Comparison of ENCODE assay signal across 2 cellular contexts in the genomic region with DNA sequence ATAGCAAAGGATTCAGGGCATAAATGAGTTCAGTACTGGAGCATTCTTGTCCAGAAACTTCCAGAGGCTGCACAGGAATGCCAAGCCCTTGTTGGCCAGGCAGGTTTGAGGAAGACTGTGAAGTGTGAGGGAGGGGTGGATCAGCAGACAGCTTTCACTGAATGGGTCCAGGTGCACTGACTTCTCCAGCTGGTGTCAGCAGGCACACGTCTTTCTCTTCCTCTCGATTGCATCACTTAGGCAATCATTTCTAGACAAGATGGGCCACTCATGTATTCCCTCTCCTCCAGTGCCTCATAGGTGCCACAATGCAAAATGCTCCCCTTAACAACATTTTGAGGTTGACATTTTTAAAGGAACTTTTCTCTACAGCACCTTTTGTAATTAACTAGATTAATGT.
TF ChIP-seq lines count a peak whose summit lies in the region.

No MANE protein-coding gene starts in this region.

TF ChIP-seq in HEK293, 187 proteins besides CTCF, POLR2A, EP300 and RAD21 (continued from another document):
- TF ChIP-seq ZNF513 (tag by site-specific recombination; IDR thresholded peaks at IDR 0.05): 0 out of 2 replicates have a peak, but pooled peaks have one; percentile 33
TF ChIP-seq in HEK293: peak in this region for 2.

TF ChIP-seq in SK-N-SH treated with all-trans-retinoic acid at 6 μM for 48 hours, 23 proteins besides CTCF, POLR2A, EP300 and RAD21 (continued from another document):
- TF ChIP-seq, protein P1, sequence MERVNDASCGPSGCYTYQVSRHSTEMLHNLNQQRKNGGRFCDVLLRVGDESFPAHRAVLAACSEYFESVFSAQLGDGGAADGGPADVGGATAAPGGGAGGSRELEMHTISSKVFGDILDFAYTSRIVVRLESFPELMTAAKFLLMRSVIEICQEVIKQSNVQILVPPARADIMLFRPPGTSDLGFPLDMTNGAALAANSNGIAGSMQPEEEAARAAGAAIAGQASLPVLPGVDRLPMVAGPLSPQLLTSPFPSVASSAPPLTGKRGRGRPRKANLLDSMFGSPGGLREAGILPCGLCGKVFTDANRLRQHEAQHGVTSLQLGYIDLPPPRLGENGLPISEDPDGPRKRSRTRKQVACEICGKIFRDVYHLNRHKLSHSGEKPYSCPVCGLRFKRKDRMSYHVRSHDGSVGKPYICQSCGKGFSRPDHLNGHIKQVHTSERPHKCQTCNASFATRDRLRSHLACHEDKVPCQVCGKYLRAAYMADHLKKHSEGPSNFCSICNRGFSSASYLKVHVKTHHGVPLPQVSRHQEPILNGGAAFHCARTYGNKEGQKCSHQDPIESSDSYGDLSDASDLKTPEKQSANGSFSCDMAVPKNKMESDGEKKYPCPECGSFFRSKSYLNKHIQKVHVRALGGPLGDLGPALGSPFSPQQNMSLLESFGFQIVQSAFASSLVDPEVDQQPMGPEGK (CRISPR knock-in tag; IDR thresholded peaks at IDR 0.05; ENCODE audit: borderline replicate concordance): no peak
- TF ChIP-seq ARNTL (CRISPR knock-in tag; IDR thresholded peaks at IDR 0.05; ENCODE audit: borderline replicate concordance, low read depth) (no peak), ESRRG (CRISPR knock-in tag; IDR thresholded peaks at IDR 0.05) (no peak), ZNF565 (CRISPR knock-in tag; conservative IDR thresholded peaks at IDR 0.05; ENCODE audit: low read depth) (no peak), ISL1 (CRISPR knock-in tag; IDR thresholded peaks at IDR 0.05) (no peak)
